Comparison of ENCODE assay signal across 8 cellular contexts in genomic region chr13:60396008-60396782, GRCh38. TPM values are rescaled to one million over a fixed set of nuclear protein-coding genes. Genes with fewer than 3 reads are reported as not detected.
A peak's percentile ranks its signal among the peaks of the same experiment; 100 is the strongest.
DNase-seq lines count a peak whose midpoint lies in the region; ATAC-seq and TF ChIP-seq lines count a peak whose summit lies in the region.

No MANE protein-coding gene starts in this region.

- H3K27me3 Mint-ChIP-seq in T-cell = no peaks in the 10 kb centered on the region
- no peaks in the 10 kb centered on the region for H3K27me3 Mint-ChIP-seq in progenitor cell of endocrine pancreas

- POLR2A ChIA-PET in T-cell (lab: Charles Lee) = no interaction called here

- no peaks in the 10 kb centered on the region for H3K27me3 ChIP-seq in left ventricle myocardium inferior (ENCODE audit: low read depth)

- peaks cover 45% of the 10 kb centered on the region for H3K4me1 ChIP-seq in left ventricle myocardium inferior

- in situ Hi-C loops in GM13977 (cut with MboI; ENCODE audit: low pct_unique_long_range_greater_than_20kb, low sequenced_read_pairs, unreplicated experiment) = no loop called here

- DNase-seq in GM13977 (ENCODE audit: low spot score) = peak; percentile 93
- DNase-seq in NCI-H146 (lab: John Stamatoyannopoulos, UW) = peak; percentile 94
- peak; percentile 71 to 88 (median 78) for DNase-seq in T-cell
- DNase-seq in amniotic stem cell (lab: John Stamatoyannopoulos, UW) = peak; percentile 78
- peak; percentile 93 for DNase-seq in left ventricle myocardium inferior
- peak; percentile 68 for DNase-seq in progenitor cell of endocrine pancreas (ENCODE audit: low spot score, unreplicated experiment)
- DNase-seq in ureter (ENCODE audit: low spot score) = peak; percentile 92

- no peaks in the 10 kb centered on the region for H3K9me3 ChIP-seq in left ventricle myocardium inferior (replicated peaks)

- H3K4me1 Mint-ChIP-seq in T-cell (peaks cover 33 to 37% (median 35%) of the 10 kb centered on the region in 3 donors), progenitor cell of endocrine pancreas (ENCODE audit: low read depth) (peaks cover 42% of the 10 kb centered on the region)

- peak overlapping the region; percentile 100 for H3K27ac ChIP-seq in left ventricle myocardium inferior (replicated peaks)

- CTCF ChIA-PET in T-cell (lab: Charles Lee) = interaction anchor here (0.7 to 2.9 kb wide), 7 partner anchors 14 to 1588 kb away, joined by 3 to 10 read pairs (median 4); no protein-coding TSS in a partner anchor

- TF ChIP-seq CTCF in GM13977 (IDR thresholded peaks at IDR 0.05; ENCODE audit: extremely low read depth, insufficient read depth, missing control alignments) (no peak), left ventricle myocardium inferior (IDR thresholded peaks at IDR 0.05; ENCODE audit: borderline replicate concordance) (no peak), progenitor cell of endocrine pancreas (IDR thresholded peaks at IDR 0.05; ENCODE audit: unreplicated experiment) (no peak)

- no peaks in the 10 kb centered on the region for H3K36me3 ChIP-seq in left ventricle myocardium inferior

- H3K4me3 Mint-ChIP-seq in T-cell (peak overlapping the region; percentile 88 to 94 (median 93)), progenitor cell of endocrine pancreas (ENCODE audit: low read depth) (peak overlapping the region; percentile 95)

- intact Hi-C loops in left ventricle myocardium inferior (cut with micrococcal nuclease) = no loop called here

- peak overlapping the region; percentile 88 for H3K4me3 ChIP-seq in left ventricle myocardium inferior

- H3K9me3 Mint-ChIP-seq in T-cell = no peaks in the 10 kb centered on the region
- H3K9me3 Mint-ChIP-seq in progenitor cell of endocrine pancreas (ENCODE audit: low read depth) = no peaks in the 10 kb centered on the region

- H3K36me3 Mint-ChIP-seq in T-cell = no peaks in the 10 kb centered on the region
- H3K36me3 Mint-ChIP-seq in progenitor cell of endocrine pancreas (ENCODE audit: insufficient read depth) = no peaks in the 10 kb centered on the region

- ATAC-seq in HG02870 (IDR thresholded peaks at IDR 0.05; ENCODE audit: unreplicated experiment) (peak; percentile 53), T-cell (replicated peaks in 1 of 4) (peak; percentile 81 to 86 (median 84))

- H3K27ac Mint-ChIP-seq in T-cell = peak overlapping the region; percentile 96
- H3K27ac Mint-ChIP-seq in progenitor cell of endocrine pancreas = peak overlapping the region; percentile 97

RNA-seq across cellular contexts. Expression of gene TDRD3, which starts 0.8 kb away (rescaled TPM):
- total RNA-seq in T-cell (10 to 100 TPM; 23.6 to 30.4 (median 26.8) TPM), left ventricle myocardium inferior (46.6 TPM), progenitor cell of endocrine pancreas (28.5 and 30.4 TPM in 2 replicates), ureter (46.8 TPM)

Comparison
In these comparisons a context has a peak if more than half of its experiments do, and no peak if none do; other contexts are left out.
1. Peak in every context shown above with its lines: DNase-seq, ATAC-seq, H3K4me3 ChIP-seq and H3K27ac ChIP-seq.